ENCODE assay signal across 27 cellular contexts in genomic region chr7:128810997-128811396, GRCh38. TPM values are rescaled to one million over a fixed set of nuclear protein-coding genes. Genes with fewer than 3 reads are reported as not detected.
A peak's percentile ranks its signal among the peaks of the same experiment; 100 is the strongest.
DNase-seq lines count a peak whose midpoint lies in the region; FAIRE-seq and TF ChIP-seq lines count a peak whose summit lies in the region.
"Had no signal": no experiment of that assay in that cellular context is flagged by ENCODE, and none has a peak within 500 bp of the region (broad histone marks: within the 10 kb centered on the region; RNA-seq: fewer than 3 reads in every experiment).

No MANE protein-coding gene starts in this region.

- H3K27me3 ChIP-seq in astrocyte (ENCODE audit: insufficient read depth, low read length) (peaks cover 2% of the 10 kb centered on the region), parathyroid adenoma (ENCODE audit: control insufficient read depth, insufficient read depth, low read length) (no peaks in the 10 kb centered on the region), skeletal muscle tissue (ENCODE audit: control insufficient read depth in 3 of 3, insufficient read depth in 3 of 3, low read length in 3 of 3) (no peaks in the 10 kb centered on the region)
- H3K27me3 ChIP-seq: BE2C, BLaER1 had no signal

- H3K9me3 ChIP-seq in astrocyte (ENCODE audit: insufficient read depth, low read depth, low read length), result no peaks in the 10 kb centered on the region
- H3K9me3 ChIP-seq in parathyroid adenoma (ENCODE audit: control insufficient read depth, low read length), result no peaks in the 10 kb centered on the region
- H3K9me3 ChIP-seq in skeletal muscle tissue (ENCODE audit: control insufficient read depth in 3 of 3, low read length in 3 of 3), result no peaks in the 10 kb centered on the region
- H3K9me3 ChIP-seq: BE2C, BLaER1 had no signal

- H3K4me2 ChIP-seq in astrocyte (ENCODE audit: low read length), result no peak overlapping the region
- H3K4me2 ChIP-seq in parathyroid adenoma (ENCODE audit: low read length), result no peak overlapping the region
- H3K4me2 ChIP-seq: BLaER1 had no signal

- DNase-seq in astrocyte (ENCODE audit: low read depth), result no peak
- no peak for DNase-seq in T-helper 9 cell
- DNase-seq in NOMO-1 (lab: John Stamatoyannopoulos, UW; ENCODE audit: unreplicated experiment in 2 of 2), result no peak
- DNase-seq: 8988T; ACHN; BE2C; C1 segment of cervical spinal cord; CD4-positive, alpha-beta memory T cell; CD4-positive, CD25-positive, alpha-beta regulatory T cell; CD8-positive, alpha-beta memory T cell; DMS 273 treated with DMSO at 0.1 percent for 48 hours; DMS153; DMS53; DND-41; EL; GDM1 had no signal

- no peak overlapping the region for H3K27ac ChIP-seq in astrocyte (ENCODE audit: low read depth, low read length)
- H3K27ac ChIP-seq in parathyroid adenoma, result peak overlapping the region; percentile 74
- peak overlapping the region; percentile 3 for H3K27ac ChIP-seq in skeletal muscle tissue (ENCODE audit: low read depth, low read length)
- H3K27ac ChIP-seq: BLaER1 had no signal

- TF ChIP-seq CTCF in astrocyte (IDR thresholded peaks at IDR 0.05; ENCODE audit: insufficient read depth, low read depth, low read length) (no peak), parathyroid adenoma (IDR thresholded peaks at IDR 0.05) (no peak)

- no peak overlapping the region for H3K9ac ChIP-seq in astrocyte (ENCODE audit: low read length)
- no peak overlapping the region for H3K9ac ChIP-seq in parathyroid adenoma
- no peak overlapping the region for H3K9ac ChIP-seq in skeletal muscle tissue (ENCODE audit: low read depth in 1 of 3, low read length in 3 of 3)
- H3K9ac ChIP-seq: BLaER1 had no signal

- H3K79me2 ChIP-seq in astrocyte (ENCODE audit: insufficient read depth, low read length), result no peaks in the 10 kb centered on the region
- no peaks in the 10 kb centered on the region for H3K79me2 ChIP-seq in parathyroid adenoma

- H3K36me3 ChIP-seq in astrocyte (ENCODE audit: insufficient read depth, low read length), result peaks cover 1% of the 10 kb centered on the region
- no peaks in the 10 kb centered on the region for H3K36me3 ChIP-seq in parathyroid adenoma (ENCODE audit: control insufficient read depth, insufficient read depth, low read length)
- H3K36me3 ChIP-seq in skeletal muscle tissue (ENCODE audit: control insufficient read depth in 3 of 3, insufficient read depth in 3 of 3, low read length in 3 of 3), result peaks cover 0 to 8% (median 0%) of the 10 kb centered on the region in 3 donors

- peaks cover 10% of the 10 kb centered on the region for H3K4me1 Mint-ChIP-seq in astrocyte (ENCODE audit: low read depth, unreplicated experiment)
- H3K4me1 Mint-ChIP-seq: CD4-positive, alpha-beta memory T cell; CD4-positive, CD25-positive, alpha-beta regulatory T cell; CD8-positive, alpha-beta memory T cell had no signal

- H2AFZ ChIP-seq in astrocyte (ENCODE audit: low read depth, low read length), result no peak overlapping the region
- H2AFZ ChIP-seq in parathyroid adenoma, result peak overlapping the region; percentile 70

- no peaks in the 10 kb centered on the region for H4K20me1 ChIP-seq in astrocyte (ENCODE audit: insufficient read depth, low read length)
- H4K20me1 ChIP-seq: BLaER1 had no signal

- peaks cover 7% of the 10 kb centered on the region for H3K27me3 Mint-ChIP-seq in astrocyte (ENCODE audit: low read depth, unreplicated experiment)
- H3K27me3 Mint-ChIP-seq: CD4-positive, CD25-positive, alpha-beta regulatory T cell; CD8-positive, alpha-beta memory T cell had no signal

- no peaks in the 10 kb centered on the region for H3K9me3 Mint-ChIP-seq in astrocyte (ENCODE audit: unreplicated experiment)
- H3K9me3 Mint-ChIP-seq: CD4-positive, alpha-beta memory T cell; CD4-positive, CD25-positive, alpha-beta regulatory T cell; CD8-positive, alpha-beta memory T cell had no signal

- H3K4me3 ChIP-seq in astrocyte (ENCODE audit: insufficient read depth, low read depth, low read length) (no peak overlapping the region), parathyroid adenoma (ENCODE audit: low read depth, low read length) (no peak overlapping the region), skeletal muscle tissue (ENCODE audit: low read length in 3 of 3) (no peak overlapping the region)
- H3K4me3 ChIP-seq: BLaER1, GM12878 had no signal

- no peak for FAIRE-seq in astrocyte (lab: Jason Lieb, UNC)
- FAIRE-seq: A204.1, GM12878, GM12892, GM18507 had no signal

- H3K4me3 Mint-ChIP-seq in astrocyte (ENCODE audit: unreplicated experiment), result peak overlapping the region; percentile 2
- H3K4me3 Mint-ChIP-seq: CD14-positive monocyte; CD4-positive, alpha-beta memory T cell; CD4-positive, CD25-positive, alpha-beta regulatory T cell; CD8-positive, alpha-beta memory T cell had no signal

- H3K4me1 ChIP-seq in astrocyte (ENCODE audit: insufficient read depth, low read length) (no peaks in the 10 kb centered on the region), parathyroid adenoma (peaks cover 55% of the 10 kb centered on the region), skeletal muscle tissue (ENCODE audit: control insufficient read depth in 3 of 3, insufficient read depth in 3 of 3, low read length in 3 of 3) (peaks cover 26 to 34% (median 34%) of the 10 kb centered on the region in 3 donors)
- H3K4me1 ChIP-seq: BE2C had no signal

- peaks cover 18% of the 10 kb centered on the region for H3K36me3 Mint-ChIP-seq in astrocyte (ENCODE audit: low read depth, unreplicated experiment)
- H3K36me3 Mint-ChIP-seq: CD14-positive monocyte had no signal

- H3K27ac Mint-ChIP-seq in astrocyte (ENCODE audit: unreplicated experiment), result no peak overlapping the region
- H3K27ac Mint-ChIP-seq: CD14-positive monocyte; CD4-positive, alpha-beta memory T cell; CD4-positive, CD25-positive, alpha-beta regulatory T cell; CD8-positive, alpha-beta memory T cell had no signal

RNA-seq across cellular contexts. Expression of gene FLNC, which starts 19.2 kb away (rescaled TPM):
- total RNA-seq in astrocyte (308 and 364 TPM in 2 replicates), skeletal muscle tissue (611 TPM)
- total RNA-seq: CD4-positive, CD25-positive, alpha-beta regulatory T cell; CD8-positive, alpha-beta memory T cell had no signal

RNA-seq across cellular contexts. Expression of gene CCDC136, which starts 19.2 kb away (rescaled TPM):
- total RNA-seq in astrocyte, result 14.4 and 14.9 TPM in 2 replicates
- total RNA-seq in skeletal muscle tissue, result 4.7 TPM

RNA-seq across cellular contexts. Expression of gene OPN1SW, which starts 35.4 kb away (rescaled TPM):
- total RNA-seq in astrocyte, result not detected in 2 replicates
- total RNA-seq in skeletal muscle tissue, result not detected
- total RNA-seq: A673; CD4-positive, alpha-beta memory T cell; CD4-positive, CD25-positive, alpha-beta regulatory T cell; CD8-positive, alpha-beta memory T cell; Daoy; G401; GM12878 had no signal

RNA-seq across cellular contexts. Expression of gene ATP6V1F, which starts 51.7 kb away (rescaled TPM):
- total RNA-seq in astrocyte, result 193 TPM in 2 replicates
- total RNA-seq in skeletal muscle tissue, result 66.3 TPM
